ENCODE assay signal across 8 cellular contexts in the genomic region with DNA sequence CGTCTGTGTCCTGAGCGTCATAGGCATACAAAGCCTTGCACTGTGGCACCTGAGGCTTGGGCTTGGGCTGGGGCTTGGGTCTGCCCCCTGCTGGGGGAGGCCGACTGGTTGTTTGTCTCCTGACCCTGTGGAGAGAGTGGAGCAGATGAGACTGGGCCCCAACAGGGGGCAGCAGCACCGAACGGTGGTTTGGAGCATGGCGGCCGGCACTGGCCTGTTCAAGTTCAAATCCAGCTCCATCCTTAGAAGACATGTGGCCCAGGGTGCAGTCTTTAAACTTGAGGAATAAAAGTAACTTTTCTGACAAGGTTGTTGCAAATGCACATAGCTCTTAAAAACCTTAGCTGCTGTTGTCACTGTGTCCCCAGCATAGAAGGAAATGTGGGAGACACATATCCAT. TPM values are rescaled to one million over a fixed set of nuclear protein-coding genes. Genes with fewer than 3 reads are reported as not detected.
DNase-seq lines count a peak whose midpoint lies in the region; ATAC-seq and TF ChIP-seq lines count a peak whose summit lies in the region.

No MANE protein-coding gene starts in this region.

- H3K9me3 ChIP-seq in left ventricle myocardium inferior (replicated peaks), result no peaks in the 10 kb centered on the region

- H3K36me3 ChIP-seq in GM06990 (ENCODE audit: control insufficient read depth, insufficient read depth, low read length), result peaks cover 41% of the 10 kb centered on the region
- peaks cover 49% of the 10 kb centered on the region for H3K36me3 ChIP-seq in left ventricle myocardium inferior

- intact Hi-C loops in left ventricle myocardium inferior (cut with micrococcal nuclease), result no loop called here

- ATAC-seq in HG02678 (IDR thresholded peaks at IDR 0.05; ENCODE audit: unreplicated experiment), result peak; percentile 60

- H3K4me1 ChIP-seq in left ventricle myocardium inferior, result peaks cover 8% of the 10 kb centered on the region

- no peak overlapping the region for H3K27ac ChIP-seq in left ventricle myocardium inferior (replicated peaks)

- H3K27me3 ChIP-seq in GM06990 (replicated peaks; ENCODE audit: control insufficient read depth, insufficient read depth, low read length) (no peaks in the 10 kb centered on the region), left ventricle myocardium inferior (ENCODE audit: low read depth) (no peaks in the 10 kb centered on the region)

- peak; percentile 84 for TF ChIP-seq CTCF in GM06990 (IDR thresholded peaks at IDR 0.05; ENCODE audit: insufficient read depth, low read length, poor library complexity, severe bottlenecking)
- peak; percentile 56 for TF ChIP-seq CTCF in left ventricle myocardium inferior (IDR thresholded peaks at IDR 0.05; ENCODE audit: borderline replicate concordance)

- H3K4me3 ChIP-seq in GM06990 (replicated peaks; ENCODE audit: low read depth, low read length) (no peak overlapping the region), left ventricle myocardium inferior (no peak overlapping the region)

- DNase-seq in GM06990 (ENCODE audit: extremely low read depth, insufficient read length), result peak; percentile 64
- peak; percentile 81 for DNase-seq in RPMI8226
- DNase-seq in activated effector memory CD4-positive, alpha-beta T cell treated with anti-CD3 and anti-CD28 coated beads, Interleukin-2, amount 50 U/mL, for 16 hours, result peak; percentile 86
- no peak for DNase-seq in left ventricle myocardium inferior
- peak; percentile 61 for DNase-seq in stimulated activated CD4-positive, alpha-beta T cell treated with anti-CD3 and anti-CD28 coated beads, Interleukin-1b, Interleukin-23, amount 100 ng/mL, for 48 hours
- DNase-seq in mesenteric fat pad (ENCODE audit: low spot score), result no peak
- no peak for DNase-seq in NCI-H510A treated with DMSO at 0.1 percent for 48 hours (lab: John Stamatoyannopoulos, UW)

RNA-seq across cellular contexts. Expression of a gene that starts 33.3 kb away (rescaled TPM):
- 0.55 TPM for total RNA-seq in left ventricle myocardium inferior
- total RNA-seq in mesenteric fat pad, result 0.67 TPM

Comparison
In these comparisons a context has a peak if more than half of its experiments do, and no peak if none do; other contexts are left out.
1. DNase-seq: peak in GM06990 (single experiment), RPMI8226 (single experiment), activated effector memory CD4-positive, alpha-beta T cell treated with anti-CD3 and anti-CD28 coated beads, Interleukin-2, amount 50 U/mL, for 16 hours (single experiment) and stimulated activated CD4-positive, alpha-beta T cell treated with anti-CD3 and anti-CD28 coated beads, Interleukin-1b, Interleukin-23, amount 100 ng/mL, for 48 hours (single experiment); none in left ventricle myocardium inferior (single experiment), mesenteric fat pad (single experiment) and NCI-H510A treated with DMSO at 0.1 percent for 48 hours (single experiment).